28 cellular contexts compared by ENCODE assay signal in genomic region chr6:80932364-80932763, GRCh38.
DNase-seq lines count a peak whose midpoint lies in the region; TF ChIP-seq lines count a peak whose summit lies in the region.
"Had no signal": no experiment of that assay in that cellular context is flagged by ENCODE, and none has a peak within 500 bp of the region (broad histone marks: within the 10 kb centered on the region; RNA-seq: fewer than 3 reads in every experiment).

No MANE protein-coding gene starts in this region.

- H3K36me3 ChIP-seq in breast epithelium = no peaks in the 10 kb centered on the region
- no peaks in the 10 kb centered on the region for H3K36me3 ChIP-seq in CD8-positive, alpha-beta memory T cell (ENCODE audit: insufficient read depth, low read length)
- H3K36me3 ChIP-seq: HAP-1, neural progenitor cell, SJCRH30 had no signal

- no TSS peak for BruUV-seq in MCF 10A (replicated peaks; lab: Mats Ljungman, UMichigan)

- peaks cover 13% of the 10 kb centered on the region for H3K9me3 Mint-ChIP-seq in MCF 10A (ENCODE audit: unreplicated experiment)
- peaks cover 0 to 35% (median 7%) of the 10 kb centered on the region in 5 donors for H3K9me3 Mint-ChIP-seq in CD8-positive, alpha-beta memory T cell

- no peaks in the 10 kb centered on the region for H3K36me3 Mint-ChIP-seq in MCF 10A (ENCODE audit: insufficient read depth, unreplicated experiment)
- H3K36me3 Mint-ChIP-seq in CD8-positive, alpha-beta memory T cell = no peaks in the 10 kb centered on the region
- H3K36me3 Mint-ChIP-seq: activated naive CD4-positive, alpha-beta T cell treated with anti-CD3 and anti-CD28 coated beads, Interleukin-2, amount 10 ng/mL, durations not matched to agents 7 days and 5 days; neural progenitor cell had no signal

- CTCF ChIA-PET in MCF 10A (lab: Yijun Ruan, JAX) = no interaction called here
- CTCF ChIA-PET in CD8-positive, alpha-beta memory T cell (lab: Charles Lee) = no interaction called here

- no peak overlapping the region for H3K4me3 ChIP-seq in breast epithelium
- no peak overlapping the region for H3K4me3 ChIP-seq in astrocyte of the cerebellum (ENCODE audit: low read depth, low read length)
- no peak overlapping the region for H3K4me3 ChIP-seq in fibroblast of pulmonary artery (replicated peaks; ENCODE audit: low read depth, low read length)
- H3K4me3 ChIP-seq in CD8-positive, alpha-beta memory T cell (ENCODE audit: low read length) = no peak overlapping the region
- H3K4me3 ChIP-seq: GM12878, HAP-1, neural progenitor cell, SJCRH30, smooth muscle cell had no signal

- no peaks in the 10 kb centered on the region for H3K27me3 Mint-ChIP-seq in MCF 10A (ENCODE audit: insufficient read depth, unreplicated experiment)
- no peaks in the 10 kb centered on the region for H3K27me3 Mint-ChIP-seq in CD8-positive, alpha-beta memory T cell
- H3K27me3 Mint-ChIP-seq: activated CD4-positive, alpha-beta T cell treated with anti-CD3 and anti-CD28 coated beads for 36 hours; activated CD8-positive, alpha-beta T cell treated with anti-CD3 and anti-CD28 coated beads for 36 hours; activated naive CD4-positive, alpha-beta T cell treated with anti-CD3 and anti-CD28 coated beads, Interleukin-2, amount 10 ng/mL, durations not matched to agents 7 days and 5 days; CD4-positive, alpha-beta T cell; stimulated activated naive CD8-positive, alpha-beta T cell treated with anti-CD3 and anti-CD28 coated beads, Interleukin-15, amount 100 ng/mL, for 72 hours had no signal

- no peaks in the 10 kb centered on the region for H3K4me1 ChIP-seq in breast epithelium
- no peaks in the 10 kb centered on the region for H3K4me1 ChIP-seq in CD8-positive, alpha-beta memory T cell (ENCODE audit: insufficient read depth, low read length)
- H3K4me1 ChIP-seq: HAP-1, neural progenitor cell, SJCRH30 had no signal

- no peaks in the 10 kb centered on the region for H3K27me3 ChIP-seq in breast epithelium
- H3K27me3 ChIP-seq in CD8-positive, alpha-beta memory T cell (ENCODE audit: insufficient read depth, low read length, poor library complexity, severe bottlenecking) = no peaks in the 10 kb centered on the region
- H3K27me3 ChIP-seq: neural progenitor cell, SJCRH30 had no signal

- no peak for TF ChIP-seq POLR2A in breast epithelium (IDR thresholded peaks at IDR 0.05)

- in situ Hi-C loops in astrocyte of the cerebellum (cut with HindIII; ENCODE audit: low sequenced_read_pairs) = no loop called here

- TF ChIP-seq CTCF in MCF 10A (IDR thresholded peaks at IDR 0.05; ENCODE audit: unreplicated experiment) (no peak), breast epithelium (IDR thresholded peaks at IDR 0.05) (no peak), astrocyte of the cerebellum (IDR thresholded peaks at IDR 0.05; ENCODE audit: low read depth, low read length, missing control alignments) (no peak), fibroblast of pulmonary artery (IDR thresholded peaks at IDR 0.05; ENCODE audit: low read length, missing control alignments) (no peak)

- DNase-seq in MCF 10A (ENCODE audit: unreplicated experiment) = peak; percentile 2
- DNase-seq in breast epithelium (ENCODE audit: low spot score in 2 of 2) = no peak
- DNase-seq in astrocyte of the cerebellum (ENCODE audit: low read depth) = peak; percentile 34
- peak; percentile 34 for DNase-seq in fibroblast of pulmonary artery (ENCODE audit: low read depth)
- peak; percentile 9 for DNase-seq in stromal cell of bone marrow (ENCODE audit: low read depth)
- DNase-seq in CD8-positive, alpha-beta memory T cell = no peak
- no peak for DNase-seq in NOMO-1 treated with DMSO at 0.1 percent for 48 hours (lab: John Stamatoyannopoulos, UW; ENCODE audit: unreplicated experiment)
- no peak for DNase-seq in globus pallidus (ENCODE audit: low spot score)
- DNase-seq: activated CD4-positive, alpha-beta T cell treated with anti-CD3 and anti-CD28 coated beads for 36 hours; activated CD8-positive, alpha-beta memory T cell treated with anti-CD3 and anti-CD28 coated beads, Interleukin-2, amount 50 U/mL, for 48 hours; activated CD8-positive, alpha-beta T cell treated with anti-CD3 and anti-CD28 coated beads for 36 hours; activated naive CD4-positive, alpha-beta T cell treated with anti-CD3 and anti-CD28 coated beads, Interleukin-2, amount 10 ng/mL, durations not matched to agents 7 days and 5 days; amygdala; CD4-positive, alpha-beta T cell; central memory CD4-positive, alpha-beta T cell; kidney; NCI-H1092; NCI-H1694 treated with DMSO at 0.1 percent for 48 hours; RPMI8226; SJCRH30; stimulated activated CD8-positive, alpha-beta memory T cell treated with anti-CD3 and anti-CD28 coated beads, Interleukin-4, amount 100 ng/mL, for 48 hours; stimulated activated naive CD8-positive, alpha-beta T cell treated with anti-CD3 and anti-CD28 coated beads, Interleukin-15, amount 100 ng/mL, for 72 hours; T-helper 9 cell had no signal

- H3K4me3 Mint-ChIP-seq in MCF 10A (ENCODE audit: unreplicated experiment) = no peak overlapping the region
- H3K4me3 Mint-ChIP-seq in CD8-positive, alpha-beta memory T cell = no peak overlapping the region
- H3K4me3 Mint-ChIP-seq: activated CD4-positive, alpha-beta T cell treated with anti-CD3 and anti-CD28 coated beads for 36 hours; activated CD8-positive, alpha-beta T cell treated with anti-CD3 and anti-CD28 coated beads for 36 hours; activated naive CD4-positive, alpha-beta T cell treated with anti-CD3 and anti-CD28 coated beads, Interleukin-2, amount 10 ng/mL, durations not matched to agents 7 days and 5 days; CD4-positive, alpha-beta T cell; neural progenitor cell; stimulated activated naive CD8-positive, alpha-beta T cell treated with anti-CD3 and anti-CD28 coated beads, Interleukin-15, amount 100 ng/mL, for 72 hours had no signal

- intact Hi-C loops in MCF 10A (cut with micrococcal nuclease) = no loop called here
- intact Hi-C loops in breast epithelium (cut with DNase I; ENCODE audit: low total_unique reads) = no loop called here

- no peak overlapping the region for H3K27ac ChIP-seq in breast epithelium
- no peak overlapping the region for H3K27ac ChIP-seq in CD8-positive, alpha-beta memory T cell (ENCODE audit: low read depth, low read length)
- H3K27ac ChIP-seq: 22Rv1, neural progenitor cell, SJCRH30 had no signal

- H3K4me1 Mint-ChIP-seq in MCF 10A (ENCODE audit: insufficient read depth, unreplicated experiment) = no peaks in the 10 kb centered on the region
- no peaks in the 10 kb centered on the region for H3K4me1 Mint-ChIP-seq in CD8-positive, alpha-beta memory T cell
- H3K4me1 Mint-ChIP-seq: activated CD4-positive, alpha-beta T cell treated with anti-CD3 and anti-CD28 coated beads for 36 hours; activated naive CD4-positive, alpha-beta T cell treated with anti-CD3 and anti-CD28 coated beads, Interleukin-2, amount 10 ng/mL, durations not matched to agents 7 days and 5 days; neural progenitor cell; stimulated activated naive CD8-positive, alpha-beta T cell treated with anti-CD3 and anti-CD28 coated beads, Interleukin-15, amount 100 ng/mL, for 72 hours had no signal

- POLR2A ChIA-PET in MCF 10A (lab: Yijun Ruan, JAX) = no interaction called here
- POLR2A ChIA-PET in CD8-positive, alpha-beta memory T cell (lab: Charles Lee) = no interaction called here

- peaks cover 5 to 12% of the 10 kb centered on the region in 2 donors for H3K9me3 ChIP-seq in breast epithelium
- H3K9me3 ChIP-seq in CD8-positive, alpha-beta memory T cell (ENCODE audit: low read length) = no peaks in the 10 kb centered on the region
- H3K9me3 ChIP-seq: HAP-1, SJCRH30 had no signal

- H3K27ac Mint-ChIP-seq in MCF 10A (ENCODE audit: low read depth, unreplicated experiment) = no peak overlapping the region
- H3K27ac Mint-ChIP-seq in CD8-positive, alpha-beta memory T cell = no peak overlapping the region
- H3K27ac Mint-ChIP-seq: activated CD4-positive, alpha-beta T cell treated with anti-CD3 and anti-CD28 coated beads for 36 hours; activated CD8-positive, alpha-beta T cell treated with anti-CD3 and anti-CD28 coated beads for 36 hours; activated naive CD4-positive, alpha-beta T cell treated with anti-CD3 and anti-CD28 coated beads, Interleukin-2, amount 10 ng/mL, durations not matched to agents 7 days and 5 days; CD4-positive, alpha-beta T cell; neural progenitor cell; stimulated activated naive CD8-positive, alpha-beta T cell treated with anti-CD3 and anti-CD28 coated beads, Interleukin-15, amount 100 ng/mL, for 72 hours had no signal

Comparison
In these comparisons a context has a peak if more than half of its experiments do, and no peak if none do; other contexts are left out.
1. DNase-seq: peak in MCF 10A (single experiment), astrocyte of the cerebellum (single experiment), fibroblast of pulmonary artery (single experiment) and stromal cell of bone marrow (single experiment); none in breast epithelium (0 of 2), CD8-positive, alpha-beta memory T cell (0 of 5), NOMO-1 treated with DMSO at 0.1 percent for 48 hours (single experiment) and globus pallidus (single experiment).